ENCODE assay signal across 1 cellular context in the genomic region with DNA sequence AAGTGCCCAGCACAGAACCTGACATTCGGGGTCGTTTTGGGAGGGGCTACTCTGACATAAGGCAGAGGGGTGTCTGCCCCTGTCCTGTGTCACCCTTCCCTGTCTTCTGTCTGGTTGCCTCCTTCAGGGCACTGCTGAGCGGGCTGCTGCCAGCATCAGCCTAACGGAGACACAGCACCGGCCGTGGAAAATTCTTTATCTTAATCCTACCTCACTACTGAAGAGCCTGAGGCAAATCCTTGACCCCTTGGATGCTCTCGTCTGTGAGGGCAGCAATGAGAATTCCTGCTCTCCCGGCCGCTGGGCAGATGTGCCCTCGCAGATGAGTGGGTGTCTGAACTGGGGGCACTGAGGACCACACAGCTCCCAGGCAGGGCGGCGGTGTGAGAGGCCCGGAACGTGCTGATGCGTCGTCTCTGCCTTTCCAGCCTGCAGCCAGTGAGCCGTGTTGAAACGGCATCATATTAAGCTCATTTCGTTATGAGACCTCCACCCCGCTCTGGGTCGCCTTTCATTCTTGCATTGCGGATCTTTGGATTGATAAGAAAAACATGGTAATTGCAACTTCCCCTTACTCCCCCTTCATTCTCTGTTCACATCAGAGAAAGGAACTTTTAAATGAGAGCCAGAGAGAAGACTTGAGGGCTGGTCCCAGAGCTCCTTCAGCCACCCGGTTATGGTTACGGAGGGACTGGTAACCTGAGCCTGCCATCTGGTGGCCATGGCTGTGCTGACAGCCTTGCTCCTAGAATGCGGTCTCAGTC.
TF ChIP-seq lines count a peak whose summit lies in the region.

No MANE protein-coding gene starts in this region.

TF ChIP-seq in GM23338, 12 proteins besides CTCF, POLR2A, EP300 and RAD21 (continued from another document):
- TF ChIP-seq, protein P1, sequence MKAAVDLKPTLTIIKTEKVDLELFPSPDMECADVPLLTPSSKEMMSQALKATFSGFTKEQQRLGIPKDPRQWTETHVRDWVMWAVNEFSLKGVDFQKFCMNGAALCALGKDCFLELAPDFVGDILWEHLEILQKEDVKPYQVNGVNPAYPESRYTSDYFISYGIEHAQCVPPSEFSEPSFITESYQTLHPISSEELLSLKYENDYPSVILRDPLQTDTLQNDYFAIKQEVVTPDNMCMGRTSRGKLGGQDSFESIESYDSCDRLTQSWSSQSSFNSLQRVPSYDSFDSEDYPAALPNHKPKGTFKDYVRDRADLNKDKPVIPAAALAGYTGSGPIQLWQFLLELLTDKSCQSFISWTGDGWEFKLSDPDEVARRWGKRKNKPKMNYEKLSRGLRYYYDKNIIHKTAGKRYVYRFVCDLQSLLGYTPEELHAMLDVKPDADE (IDR thresholded peaks at IDR 0.05) = no peak
- TF ChIP-seq ZNF114 (CRISPR knock-in tag; IDR thresholded peaks at IDR 0.05) = no peak
- TF ChIP-seq, protein P2, sequence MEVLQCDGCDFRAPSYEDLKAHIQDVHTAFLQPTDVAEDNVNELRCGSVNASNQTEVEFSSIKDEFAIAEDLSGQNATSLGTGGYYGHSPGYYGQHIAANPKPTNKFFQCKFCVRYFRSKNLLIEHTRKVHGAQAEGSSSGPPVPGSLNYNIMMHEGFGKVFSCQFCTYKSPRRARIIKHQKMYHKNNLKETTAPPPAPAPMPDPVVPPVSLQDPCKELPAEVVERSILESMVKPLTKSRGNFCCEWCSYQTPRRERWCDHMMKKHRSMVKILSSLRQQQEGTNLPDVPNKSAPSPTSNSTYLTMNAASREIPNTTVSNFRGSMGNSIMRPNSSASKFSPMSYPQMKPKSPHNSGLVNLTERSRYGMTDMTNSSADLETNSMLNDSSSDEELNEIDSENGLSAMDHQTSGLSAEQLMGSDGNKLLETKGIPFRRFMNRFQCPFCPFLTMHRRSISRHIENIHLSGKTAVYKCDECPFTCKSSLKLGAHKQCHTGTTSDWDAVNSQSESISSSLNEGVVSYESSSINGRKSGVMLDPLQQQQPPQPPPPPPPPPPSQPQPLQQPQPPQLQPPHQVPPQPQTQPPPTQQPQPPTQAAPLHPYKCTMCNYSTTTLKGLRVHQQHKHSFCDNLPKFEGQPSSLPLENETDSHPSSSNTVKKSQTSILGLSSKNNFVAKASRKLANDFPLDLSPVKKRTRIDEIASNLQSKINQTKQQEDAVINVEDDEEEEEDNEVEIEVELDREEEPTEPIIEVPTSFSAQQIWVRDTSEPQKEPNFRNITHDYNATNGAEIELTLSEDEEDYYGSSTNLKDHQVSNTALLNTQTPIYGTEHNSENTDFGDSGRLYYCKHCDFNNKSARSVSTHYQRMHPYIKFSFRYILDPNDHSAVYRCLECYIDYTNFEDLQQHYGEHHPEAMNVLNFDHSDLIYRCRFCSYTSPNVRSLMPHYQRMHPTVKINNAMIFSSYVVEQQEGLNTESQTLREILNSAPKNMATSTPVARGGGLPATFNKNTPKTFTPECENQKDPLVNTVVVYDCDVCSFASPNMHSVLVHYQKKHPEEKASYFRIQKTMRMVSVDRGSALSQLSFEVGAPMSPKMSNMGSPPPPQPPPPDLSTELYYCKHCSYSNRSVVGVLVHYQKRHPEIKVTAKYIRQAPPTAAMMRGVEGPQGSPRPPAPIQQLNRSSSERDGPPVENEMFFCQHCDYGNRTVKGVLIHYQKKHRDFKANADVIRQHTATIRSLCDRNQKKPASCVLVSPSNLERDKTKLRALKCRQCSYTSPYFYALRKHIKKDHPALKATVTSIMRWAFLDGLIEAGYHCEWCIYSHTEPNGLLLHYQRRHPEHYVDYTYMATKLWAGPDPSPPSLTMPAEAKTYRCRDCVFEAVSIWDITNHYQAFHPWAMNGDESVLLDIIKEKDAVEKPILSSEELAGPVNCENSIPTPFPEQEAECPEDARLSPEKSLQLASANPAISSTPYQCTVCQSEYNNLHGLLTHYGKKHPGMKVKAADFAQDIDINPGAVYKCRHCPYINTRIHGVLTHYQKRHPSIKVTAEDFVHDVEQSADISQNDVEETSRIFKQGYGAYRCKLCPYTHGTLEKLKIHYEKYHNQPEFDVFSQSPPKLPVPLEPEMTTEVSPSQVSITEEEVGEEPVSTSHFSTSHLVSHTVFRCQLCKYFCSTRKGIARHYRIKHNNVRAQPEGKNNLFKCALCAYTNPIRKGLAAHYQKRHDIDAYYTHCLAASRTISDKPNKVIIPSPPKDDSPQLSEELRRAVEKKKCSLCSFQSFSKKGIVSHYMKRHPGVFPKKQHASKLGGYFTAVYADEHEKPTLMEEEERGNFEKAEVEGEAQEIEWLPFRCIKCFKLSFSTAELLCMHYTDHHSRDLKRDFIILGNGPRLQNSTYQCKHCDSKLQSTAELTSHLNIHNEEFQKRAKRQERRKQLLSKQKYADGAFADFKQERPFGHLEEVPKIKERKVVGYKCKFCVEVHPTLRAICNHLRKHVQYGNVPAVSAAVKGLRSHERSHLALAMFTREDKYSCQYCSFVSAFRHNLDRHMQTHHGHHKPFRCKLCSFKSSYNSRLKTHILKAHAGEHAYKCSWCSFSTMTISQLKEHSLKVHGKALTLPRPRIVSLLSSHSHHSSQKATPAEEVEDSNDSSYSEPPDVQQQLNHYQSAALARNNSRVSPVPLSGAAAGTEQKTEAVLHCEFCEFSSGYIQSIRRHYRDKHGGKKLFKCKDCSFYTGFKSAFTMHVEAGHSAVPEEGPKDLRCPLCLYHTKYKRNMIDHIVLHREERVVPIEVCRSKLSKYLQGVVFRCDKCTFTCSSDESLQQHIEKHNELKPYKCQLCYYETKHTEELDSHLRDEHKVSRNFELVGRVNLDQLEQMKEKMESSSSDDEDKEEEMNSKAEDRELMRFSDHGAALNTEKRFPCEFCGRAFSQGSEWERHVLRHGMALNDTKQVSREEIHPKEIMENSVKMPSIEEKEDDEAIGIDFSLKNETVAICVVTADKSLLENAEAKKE (CRISPR knock-in tag; IDR thresholded peaks at IDR 0.05) = no peak
- no peak for TF ChIP-seq STAT1 (IDR thresholded peaks at IDR 0.05; ENCODE audit: unreplicated experiment)
